36 cellular contexts compared by ENCODE assay signal in genomic region chr9:111740739-111741138, GRCh38. TPM values are rescaled to one million over a fixed set of nuclear protein-coding genes. Genes with fewer than 3 reads are reported as not detected.
"Had no signal": no experiment of that assay in that cellular context is flagged by ENCODE, and none has a peak within 500 bp of the region (broad histone marks: within the 10 kb centered on the region; RNA-seq: fewer than 3 reads in every experiment).

No MANE protein-coding gene starts in this region.

- FAIRE-seq: bronchial epithelial cell, RCC 7860 had no signal

- DNase-seq: activated CD4-positive, alpha-beta memory T cell treated with anti-CD3 and anti-CD28 coated beads, Interleukin-2, amount 10 ng/mL, durations not matched to agents 7 days and 5 days; activated CD4-positive, alpha-beta T cell treated with anti-CD3 and anti-CD28 coated beads for 1 hour; activated CD4-positive, alpha-beta T cell treated with anti-CD3 and anti-CD28 coated beads for 48 hours; activated CD4-positive, CD25-positive, alpha-beta regulatory T cell; activated CD8-positive, alpha-beta memory T cell treated with anti-CD3 and anti-CD28 coated beads for 24 hours; activated CD8-positive, alpha-beta memory T cell treated with anti-CD3 and anti-CD28 coated beads, Interleukin-2, amount 10 ng/mL, durations not matched to agents 7 days and 5 days; activated CD8-positive, alpha-beta memory T cell treated with anti-CD3 and anti-CD28 coated beads, Interleukin-2, amount 50 U/mL, for 48 hours; activated effector memory CD4-positive, alpha-beta T cell treated with Interleukin-2 at 50 U/mL for 16 hours; activated naive CD4-positive, alpha-beta T cell treated with anti-CD3 and anti-CD28 coated beads, Interleukin-2, amount 10 ng/mL, durations not matched to agents 7 days and 5 days; activated naive CD8-positive, alpha-beta T cell treated with anti-CD3 and anti-CD28 coated beads, Interleukin-2, amount 50 U/mL, for 24 hours; activated T-cell treated with anti-CD3 and anti-CD28 coated beads, Interleukin-2, amount 50 U/mL, for 48 hours; anterior cingulate cortex; caudate nucleus; cerebellar nuclear complex; Kasumi-1; MG63; NCI-H1048; NCI-H1105 treated with DMSO at 0.1 percent for 48 hours; NCI-H1436; NCI-H1694; NCI-H1930; NCI-H2081 treated with DMSO at 0.1 percent for 48 hours; NCI-H345; NCI-H526; NCI-H748 treated with DMSO at 0.1 percent for 48 hours; NK-92 treated with Interleukin-12 subunit alpha and Interleukin-12 subunit beta, amount 100 ng/mL, for 24 hours; PC-3; Right ventricle myocardium superior; SW 1271; T-helper 1 cell; T-helper 2 cell; T-helper 9 cell had no signal

- H3K36me3 ChIP-seq: MG63 had no signal

- ATAC-seq: activated CD8-positive, alpha-beta memory T cell treated with anti-CD3 and anti-CD28 coated beads, Interleukin-2, amount 10 ng/mL, durations not matched to agents 7 days and 5 days; activated naive CD8-positive, alpha-beta T cell treated with anti-CD3 and anti-CD28 coated beads, Interleukin-2, amount 50 U/mL, for 24 hours; PC-3 had no signal

- H3K4me3 ChIP-seq: MG63 had no signal

- H3K27me3 ChIP-seq: MG63 had no signal

- H3K27ac ChIP-seq: VCaP had no signal

RNA-seq across cellular contexts. Expression of gene SHOC1, which starts 54.0 kb away (rescaled TPM):
- total RNA-seq: activated CD4-positive, alpha-beta memory T cell treated with anti-CD3 and anti-CD28 coated beads, Interleukin-2, amount 10 ng/mL, durations not matched to agents 7 days and 5 days; activated CD8-positive, alpha-beta memory T cell treated with anti-CD3 and anti-CD28 coated beads, Interleukin-2, amount 10 ng/mL, durations not matched to agents 7 days and 5 days; NCI-H460; Right ventricle myocardium superior had no signal
